ENCODE assay signal across 8 cellular contexts in the genomic region with DNA sequence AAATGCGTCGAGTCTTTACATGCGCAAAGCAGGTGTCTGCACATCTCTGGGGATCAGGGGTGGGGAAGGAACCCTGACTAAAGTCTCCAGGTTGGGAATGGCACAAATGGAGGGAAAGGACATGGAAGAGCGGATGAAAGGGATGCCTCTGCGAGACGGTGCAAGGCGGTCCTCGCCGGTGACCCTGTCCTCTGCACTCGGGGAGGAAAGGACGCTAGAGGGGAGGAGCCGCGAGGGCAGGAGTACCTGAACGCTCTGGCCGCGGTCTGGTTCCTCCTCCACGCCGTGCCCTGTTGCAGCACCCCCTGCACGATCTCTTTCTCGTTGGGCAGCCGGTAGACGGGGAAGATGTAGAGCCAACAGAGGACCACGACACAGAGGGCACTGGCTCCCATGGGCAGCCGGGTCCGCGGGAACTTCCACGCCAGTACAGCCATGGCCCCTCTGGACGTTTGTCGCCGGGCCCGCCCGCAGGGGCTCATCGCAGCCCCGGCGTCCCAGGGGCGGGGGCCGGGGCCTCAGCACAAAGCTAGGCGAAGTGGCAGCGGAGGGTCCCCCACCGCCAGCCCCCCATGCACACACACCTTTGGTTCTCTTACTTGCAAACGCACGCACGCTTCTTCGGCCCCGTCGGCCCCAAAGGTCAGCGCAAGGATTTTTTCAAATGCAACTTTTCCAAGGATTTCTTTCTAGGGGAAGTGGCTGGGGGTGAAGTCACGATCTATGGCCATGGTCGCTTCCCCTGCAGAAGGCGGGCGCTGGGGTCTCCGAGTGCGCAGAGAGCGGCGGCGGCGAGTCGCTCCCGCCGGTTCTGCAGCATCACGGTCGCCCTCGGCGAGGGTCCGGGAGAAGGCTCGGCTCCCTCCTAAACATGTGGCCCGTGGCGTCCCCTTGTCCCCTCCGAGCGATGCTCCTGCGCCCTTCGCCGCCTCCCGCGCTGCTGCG. TPM values are rescaled to one million over a fixed set of nuclear protein-coding genes. Genes with fewer than 3 reads are reported as not detected.
DNase-seq lines count a peak whose midpoint lies in the region; ATAC-seq and TF ChIP-seq lines count a peak whose summit lies in the region.

No MANE protein-coding gene starts in this region.

- peaks cover 29% of the 10 kb centered on the region for H3K27me3 Mint-ChIP-seq in CD8-positive, alpha-beta T cell (ENCODE audit: low read depth)

- ATAC-seq in CD8-positive, alpha-beta T cell = no peak
- ATAC-seq in mucosa of descending colon (peak; percentile 21), upper lobe of right lung (peak; percentile 6), GM18868 (IDR thresholded peaks at IDR 0.05; ENCODE audit: unreplicated experiment) (no peak), GM21786 (IDR thresholded peaks at IDR 0.05; ENCODE audit: unreplicated experiment) (no peak)

- POLR2A ChIA-PET in CD8-positive, alpha-beta T cell (lab: Charles Lee) = interaction anchor here (1.3 kb wide), 1 partner anchor 76 kb away, joined by 4 read pairs; no protein-coding TSS in a partner anchor

- H3K36me3 ChIP-seq in CD8-positive, alpha-beta T cell (ENCODE audit: insufficient read depth, low read length) = no peaks in the 10 kb centered on the region
- H3K36me3 ChIP-seq in mucosa of descending colon (ENCODE audit: low read depth) (no peaks in the 10 kb centered on the region), upper lobe of right lung (no peaks in the 10 kb centered on the region)

- DNase-seq in CD8-positive, alpha-beta T cell = peak in 2 of 7 experiments; percentile 17 to 18
- DNase-seq in T-helper 1 cell = peak in 3 of 5 donors; percentile 14 to 18 (median 17)
- DNase-seq in dorsolateral prefrontal cortex = peak in 6 of 10 donors; percentile 34 to 66 (median 48)
- peak; percentile 11 to 53 (median 37) for DNase-seq in mucosa of descending colon
- no peak for DNase-seq in upper lobe of right lung
- DNase-seq in NCI-H1105 treated with DMSO at 0.1 percent for 48 hours (lab: John Stamatoyannopoulos, UW) = no peak

- CTCF ChIA-PET in CD8-positive, alpha-beta T cell (lab: Charles Lee) = interaction anchor here (1.7 kb wide), 2 partner anchors 108 to 212 kb away, joined by 3 read pairs; no protein-coding TSS in a partner anchor

- peak overlapping the region; percentile 84 for H3K27ac Mint-ChIP-seq in CD8-positive, alpha-beta T cell

- no peaks in the 10 kb centered on the region for H3K4me1 ChIP-seq in CD8-positive, alpha-beta T cell (ENCODE audit: insufficient read depth, low read length)
- H3K4me1 ChIP-seq in mucosa of descending colon (ENCODE audit: low read depth) (peaks cover 8% of the 10 kb centered on the region), upper lobe of right lung (peaks cover 5% of the 10 kb centered on the region)

- intact Hi-C loops in CD8-positive, alpha-beta T cell (cut with DNase I, micrococcal nuclease) = loop anchor here (2.0 to 10.0 kb wide), 4 partner anchors 75 to 251 kb away; no protein-coding TSS in a partner anchor
- intact Hi-C loops in dorsolateral prefrontal cortex (cut with DNase I) = loop anchor here (5.0 to 10.0 kb wide), 2 partner anchors 111 to 232 kb away; no protein-coding TSS in a partner anchor
- intact Hi-C loops in mucosa of descending colon (cut with DNase I, micrococcal nuclease) = loop anchor here in 1 of 2 donors (10.0 kb wide), 1 partner anchor 249 kb away; no protein-coding TSS in a partner anchor
- intact Hi-C loops in upper lobe of right lung (cut with DNase I) = no loop called here

- H3K27me3 ChIP-seq in CD8-positive, alpha-beta T cell (ENCODE audit: insufficient read depth, low read length) = no peaks in the 10 kb centered on the region
- H3K27me3 ChIP-seq in dorsolateral prefrontal cortex = peaks cover 0 to 5% (median 0%) of the 10 kb centered on the region in 45 donors
- H3K27me3 ChIP-seq in upper lobe of right lung = peaks cover 14% of the 10 kb centered on the region

- TF ChIP-seq CTCF in CD8-positive, alpha-beta T cell (IDR thresholded peaks at IDR 0.05) = no peak
- no peak for TF ChIP-seq CTCF in dorsolateral prefrontal cortex (IDR thresholded peaks at IDR 0.05 in 54 of 56, conservative IDR thresholded peaks at IDR 0.05 in 2 of 56; ENCODE audit: low read depth in 1 of 56, partially characterized antibody in 56 of 56)
- TF ChIP-seq CTCF in mucosa of descending colon (IDR thresholded peaks at IDR 0.05) = no peak
- TF ChIP-seq CTCF in upper lobe of right lung (IDR thresholded peaks at IDR 0.05) = no peak

- peaks cover 31% of the 10 kb centered on the region for H3K4me1 Mint-ChIP-seq in CD8-positive, alpha-beta T cell (ENCODE audit: low read depth)

- no peak overlapping the region for H3K27ac ChIP-seq in CD8-positive, alpha-beta T cell (ENCODE audit: low read depth, low read length)
- H3K27ac ChIP-seq in dorsolateral prefrontal cortex (peak overlapping the region in 52 of 59 donors; percentile 42 to 93 (median 81)), upper lobe of right lung (peak overlapping the region; percentile 68)

- H3K36me3 Mint-ChIP-seq in CD8-positive, alpha-beta T cell = peaks cover 3% of the 10 kb centered on the region

- H3K9me3 ChIP-seq in CD8-positive, alpha-beta T cell (ENCODE audit: low read length) = no peaks in the 10 kb centered on the region
- no peaks in the 10 kb centered on the region for H3K9me3 ChIP-seq in mucosa of descending colon
- H3K9me3 ChIP-seq in upper lobe of right lung = no peaks in the 10 kb centered on the region

- no peaks in the 10 kb centered on the region for H3K9me3 Mint-ChIP-seq in CD8-positive, alpha-beta T cell

- H3K4me3 Mint-ChIP-seq in CD8-positive, alpha-beta T cell = peak overlapping the region; percentile 91

- H3K4me3 ChIP-seq in CD8-positive, alpha-beta T cell (ENCODE audit: low read depth, low read length) = peak overlapping the region; percentile 52
- H3K4me3 ChIP-seq in dorsolateral prefrontal cortex (peak overlapping the region; percentile 53 to 90 (median 76)), mucosa of descending colon (peak overlapping the region; percentile 26), upper lobe of right lung (peak overlapping the region; percentile 60)

RNA-seq across cellular contexts. Expression of a gene that starts 0.5 kb away (rescaled TPM):
- 10 to 100 TPM; 12.2 to 12.6 TPM for total RNA-seq in CD8-positive, alpha-beta T cell
- total RNA-seq in dorsolateral prefrontal cortex (10 to 100 TPM; 23.7 to 85.9 (median 53.9) TPM), mucosa of descending colon (10 to 100 TPM in 1 of 3 donors, 1 to 10 TPM in 2; 3.2 to 23.8 (median 3.2) TPM), upper lobe of right lung (8.5 TPM)

Comparison
In these comparisons a context has a peak if more than half of its experiments do, and no peak if none do; other contexts are left out.
1. ATAC-seq: peak in mucosa of descending colon (single experiment) and upper lobe of right lung (single experiment); none in CD8-positive, alpha-beta T cell (single experiment), GM18868 (single experiment) and GM21786 (single experiment).
2. DNase-seq: peak in T-helper 1 cell (3 of 5), dorsolateral prefrontal cortex (6 of 10) and mucosa of descending colon (3 of 3); none in upper lobe of right lung (single experiment) and NCI-H1105 treated with DMSO at 0.1 percent for 48 hours (single experiment).
3. H3K4me3 ChIP-seq: peak in every context shown above with its lines; median percentile 76 in dorsolateral prefrontal cortex; 60 in upper lobe of right lung; 52 in CD8-positive, alpha-beta T cell; 26 in mucosa of descending colon.